Comparison of ENCODE assay signal across 13 cellular contexts in the genomic region with DNA sequence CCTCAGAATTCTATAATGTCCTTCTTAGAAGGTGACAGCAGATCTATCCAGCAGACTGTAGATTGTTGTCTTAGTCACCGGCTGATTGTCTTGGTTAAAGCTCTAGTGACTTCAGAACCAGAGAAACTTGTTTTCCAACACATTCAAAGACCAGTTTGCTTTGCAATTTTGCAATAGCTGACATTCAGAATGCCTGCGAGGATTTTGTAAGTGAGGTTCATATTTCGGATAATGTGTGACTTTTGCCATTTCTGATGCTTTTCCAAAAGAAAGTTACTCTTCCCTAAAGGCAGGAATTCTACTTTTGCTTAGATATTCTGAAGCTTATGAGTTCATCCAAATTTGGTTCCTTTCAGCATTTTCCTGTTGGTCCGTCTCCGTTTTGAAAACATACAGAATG. TPM values are rescaled to one million over a fixed set of nuclear protein-coding genes. Genes with fewer than 3 reads are reported as not detected.
DNase-seq lines count a peak whose midpoint lies in the region; ATAC-seq, FAIRE-seq and TF ChIP-seq lines count a peak whose summit lies in the region.
"Had no signal": no experiment of that assay in that cellular context is flagged by ENCODE, and none has a peak within 500 bp of the region (broad histone marks: within the 10 kb centered on the region; RNA-seq: fewer than 3 reads in every experiment).

No MANE protein-coding gene starts in this region.

- FAIRE-seq in HepG2 (lab: Jason Lieb, UNC) = no peak

- TF ChIP-seq CTCF in liver (IDR thresholded peaks at IDR 0.05; ENCODE audit: low read depth, low read length, missing input control) (no peak), HepG2 (CRISPR knock-in tag; IDR thresholded peaks at IDR 0.05) (no peak), esophagus muscularis mucosa (IDR thresholded peaks at IDR 0.05) (no peak), parathyroid adenoma (IDR thresholded peaks at IDR 0.05) (no peak)

- TF ChIP-seq RAD21 in liver (IDR thresholded peaks at IDR 0.05) (no peak), HepG2 (CRISPR knock-in tag; IDR thresholded peaks at IDR 0.05) (no peak)

- POLR2A ChIA-PET in HepG2 (lab: Yijun Ruan, JAX) = no interaction called here

- TF ChIP-seq EP300 in HepG2 (IDR thresholded peaks at IDR 0.05; ENCODE audit: low read depth in 2 of 2, low read length in 2 of 2) (no peak), HepG2 (CRISPR knock-in tag; IDR thresholded peaks at IDR 0.05; ENCODE audit: borderline replicate concordance) (no peak), esophagus muscularis mucosa (IDR thresholded peaks at IDR 0.05) (no peak)

- ATAC-seq in HepG2 = no peak
- ATAC-seq: stimulated activated naive CD8-positive, alpha-beta T cell treated with anti-CD3 and anti-CD28 coated beads, Interleukin-15, amount 100 ng/mL, for 72 hours had no signal

- no peaks in the 10 kb centered on the region for H4K20me1 ChIP-seq in HepG2 (ENCODE audit: insufficient read depth, low read length)

- peak overlapping the region; percentile 5 to 67 for H3K27ac ChIP-seq in liver (ENCODE audit: low read depth in 1 of 2, low read length in 2 of 2)
- no peak overlapping the region for H3K27ac ChIP-seq in HepG2 (ENCODE audit: extremely low read length, insufficient read depth, low read length)
- peak overlapping the region; percentile 44 to 61 (median 54) for H3K27ac ChIP-seq in esophagus muscularis mucosa (replicated peaks in 1 of 4)
- peak overlapping the region; percentile 82 for H3K27ac ChIP-seq in parathyroid adenoma

- H3K4me3 ChIP-seq in liver (ENCODE audit: low read depth in 1 of 3, low read length in 3 of 3) (no peak overlapping the region), HepG2 (replicated peaks in 1 of 3; ENCODE audit: insufficient read depth in 1 of 3, low read depth in 2 of 3, low read length in 3 of 3) (no peak overlapping the region), esophagus muscularis mucosa (no peak overlapping the region), parathyroid adenoma (ENCODE audit: low read depth, low read length) (peak overlapping the region; percentile 41)

- BruUV-seq in HepG2 (replicated peaks; lab: Mats Ljungman, UMichigan) = no TSS peak

- H3K9me3 ChIP-seq in liver (ENCODE audit: control insufficient read depth in 4 of 4, low read length in 3 of 4) (no peaks in the 10 kb centered on the region), HepG2 (ENCODE audit: low read length) (no peaks in the 10 kb centered on the region), esophagus muscularis mucosa (no peaks in the 10 kb centered on the region), parathyroid adenoma (ENCODE audit: control insufficient read depth, low read length) (no peaks in the 10 kb centered on the region)
- H3K9me3 ChIP-seq: BE2C had no signal

- H3K79me2 ChIP-seq in HepG2 (ENCODE audit: insufficient read depth, low read length) (no peaks in the 10 kb centered on the region), parathyroid adenoma (peaks cover 28% of the 10 kb centered on the region)

- H3K9ac ChIP-seq in liver (ENCODE audit: low read depth in 1 of 2, low read length in 2 of 2) (peak overlapping the region in 1 of 2 donors; percentile 19), HepG2 (ENCODE audit: insufficient read depth, low read depth, low read length) (no peak overlapping the region), parathyroid adenoma (no peak overlapping the region)

- H3K4me1 ChIP-seq in liver (ENCODE audit: control insufficient read depth in 4 of 4, insufficient read depth in 4 of 4, low read length in 3 of 4) (peaks cover 0 to 11% (median 5%) of the 10 kb centered on the region in 4 donors), HepG2 (ENCODE audit: insufficient read depth, low read length) (peaks cover 26% of the 10 kb centered on the region), esophagus muscularis mucosa (peaks cover 23 to 43% (median 26%) of the 10 kb centered on the region in 4 donors), parathyroid adenoma (peaks cover 51% of the 10 kb centered on the region)
- H3K4me1 ChIP-seq: BE2C had no signal

- H3K36me3 ChIP-seq in liver (ENCODE audit: control insufficient read depth in 4 of 4, insufficient read depth in 3 of 4, low read depth in 1 of 4, low read length in 3 of 4) = no peaks in the 10 kb centered on the region
- H3K36me3 ChIP-seq in HepG2 (replicated peaks in 1 of 2; ENCODE audit: control insufficient read depth in 1 of 2, insufficient read depth in 2 of 2, low read length in 2 of 2) = no peaks in the 10 kb centered on the region
- no peaks in the 10 kb centered on the region for H3K36me3 ChIP-seq in esophagus muscularis mucosa
- no peaks in the 10 kb centered on the region for H3K36me3 ChIP-seq in parathyroid adenoma (ENCODE audit: control insufficient read depth, insufficient read depth, low read length)
- H3K36me3 ChIP-seq: BE2C had no signal

- CTCF ChIA-PET in HepG2 (lab: Yijun Ruan, JAX; ENCODE audit: low intra/inter-chr PET ratio, low total read pairs) = no interaction called here

- 64% methylated on average over 5 of the region's 5 CpGs for WGBS in liver
- 8% methylated on average over 5 of the region's 5 CpGs for WGBS in HepG2 (ENCODE audit: low lambda C conversion rate)
- 65% methylated on average over 5 of the region's 5 CpGs for WGBS in esophagus muscularis mucosa

- H2AFZ ChIP-seq in HepG2 (ENCODE audit: low read length) (no peak overlapping the region), parathyroid adenoma (no peak overlapping the region)

- in situ Hi-C loops in HepG2 (cut with HindIII; ENCODE audit: extremely low pct_ligation_motif_present, low pct_unique_long_range_greater_than_20kb) = no loop called here

- intact Hi-C loops in HepG2 (cut with micrococcal nuclease; ENCODE audit: unreplicated experiment) = no loop called here
- intact Hi-C loops in esophagus muscularis mucosa (cut with DNase I) = no loop called here

- DNase-seq in HepG2 (ENCODE audit: low spot score) = no peak
- DNase-seq in esophagus muscularis mucosa (ENCODE audit: extremely low spot score) = no peak
- no peak for DNase-seq in NCI-H446 (lab: John Stamatoyannopoulos, UW)
- DNase-seq in amniotic stem cell (lab: John Stamatoyannopoulos, UW) = no peak
- DNase-seq in NK-92 treated with Interleukin-12 subunit alpha and Interleukin-12 subunit beta, amount 100 ng/mL, for 24 hours (lab: John Stamatoyannopoulos, UW) = no peak
- no peak for DNase-seq in central memory CD4-positive, alpha-beta T cell
- DNase-seq: BE2C; GOT3; NCI-H510A; stimulated activated CD4-positive, alpha-beta T cell treated with anti-CD3 and anti-CD28 coated beads, Interleukin-1b, Interleukin-23, amount 100 ng/mL, for 48 hours; stimulated activated naive CD8-positive, alpha-beta T cell treated with anti-CD3 and anti-CD28 coated beads, Interleukin-15, amount 100 ng/mL, for 72 hours had no signal

- no peak overlapping the region for H3K4me2 ChIP-seq in HepG2 (ENCODE audit: low read depth, low read length)
- peak overlapping the region; percentile 60 for H3K4me2 ChIP-seq in parathyroid adenoma (ENCODE audit: low read length)

- no peaks in the 10 kb centered on the region for H3K27me3 ChIP-seq in liver (ENCODE audit: control insufficient read depth in 4 of 4, insufficient read depth in 4 of 4, low read length in 3 of 4)
- H3K27me3 ChIP-seq in HepG2 (ENCODE audit: control insufficient read depth in 1 of 2, insufficient read depth in 2 of 2, low read length in 2 of 2) = peaks cover 0 to 1% of the 10 kb centered on the region in 2 experiments; a peak in 1 of 5 replicates
- H3K27me3 ChIP-seq in esophagus muscularis mucosa = no peaks in the 10 kb centered on the region
- H3K27me3 ChIP-seq in parathyroid adenoma (ENCODE audit: control insufficient read depth, insufficient read depth, low read length) = no peaks in the 10 kb centered on the region
- H3K27me3 ChIP-seq: BE2C had no signal

- TF ChIP-seq POLR2A in HepG2 (IDR thresholded peaks at IDR 0.05; ENCODE audit: insufficient read depth in 1 of 2, low read depth in 2 of 2, low read length in 2 of 2) (no peak), esophagus muscularis mucosa (IDR thresholded peaks at IDR 0.05; ENCODE audit: low read depth) (no peak)

RNA-seq across cellular contexts. Expression of a gene that starts 13.2 kb away (rescaled TPM):
- total RNA-seq in liver (10 to 100 TPM in 1 of 2 donors, 1 to 10 TPM in 1; 7.0 to 43.0 TPM), HepG2 (2016; rRNA removed; fragmentation: Illumina TruSeq; extraction: Trizol) (0.24 and 0.31 TPM in 2 replicates), esophagus muscularis mucosa (10 to 100 TPM in 3 of 4 donors, 1 to 10 TPM in 1; 5.0 to 13.4 (median 11.4) TPM)
- polyA plus RNA-seq in liver (10 to 100 TPM in 1 of 2 donors, 1 to 10 TPM in 1; 7.1 to 14.2 TPM), HepG2 (2011; rRNA removed) (0.77 and 0.97 TPM in 2 replicates)
- 0.18 and 0.40 TPM in 2 replicates for total RNA-seq in HepG2 (2016; cell fraction: cytosol; rRNA removed; fragmentation: Illumina TruSeq; extraction: Trizol; ENCODE audit: low read depth)
- 0.30 and 0.37 TPM in 2 replicates for total RNA-seq in HepG2 (2016; cell fraction: insoluble cytoplasmic fraction; rRNA removed; fragmentation: Illumina TruSeq; extraction: Trizol)
- 0.22 TPM in 1 of 2 replicates, not detected in the other for total RNA-seq in HepG2 (2016; cell fraction: membrane; rRNA removed; fragmentation: Illumina TruSeq; extraction: Trizol)
- 0.44 TPM in 1 of 2 replicates, not detected in the other for total RNA-seq in HepG2 (2016; cell fraction: nucleus; rRNA removed; fragmentation: Illumina TruSeq; extraction: Trizol)
- 0.38 and 0.83 TPM in 2 replicates for polyA plus RNA-seq in HepG2 (2011; cell fraction: cytosol; rRNA removed)
- 0.21 and 0.35 TPM in 2 replicates for polyA plus RNA-seq in HepG2 (2011; cell fraction: nucleus; rRNA removed)
- polyA plus RNA-seq in HepG2 (2012) = 0.31 and 0.39 TPM in 2 replicates
- not detected in 2 replicates for polyA plus RNA-seq in HepG2 (2016; cell fraction: cytosol; fragmentation: Illumina TruSeq; extraction: Trizol; ENCODE audit: low read depth)
- 0.26 and 0.46 TPM in 2 replicates for polyA plus RNA-seq in HepG2 (2016; cell fraction: insoluble cytoplasmic fraction; fragmentation: Illumina TruSeq; extraction: Trizol; ENCODE audit: low read depth)
- polyA plus RNA-seq in HepG2 (2016; cell fraction: membrane; fragmentation: Illumina TruSeq; extraction: Trizol; ENCODE audit: low read depth) = 0.13 TPM in 1 of 2 replicates, not detected in the other
- 0.60 and 1.7 TPM in 2 replicates for polyA plus RNA-seq in HepG2 (2016; cell fraction: nucleus; fragmentation: Illumina TruSeq; extraction: Trizol; ENCODE audit: insufficient read depth, low read depth)
- 0.56 and 17.3 TPM in 2 replicates for polyA minus RNA-seq in HepG2 (2011; rRNA and poly(A)+ RNA removed; ENCODE audit: low replicate concordance)
- polyA minus RNA-seq in HepG2 (2011; cell fraction: cytosol; rRNA and poly(A)+ RNA removed) = not detected in 2 replicates
- polyA minus RNA-seq in HepG2 (2011; cell fraction: nucleus; rRNA and poly(A)+ RNA removed) = 0.26 TPM in 1 of 2 replicates, not detected in the other

RNA-seq across cellular contexts. Expression of a gene that starts 21.4 kb away (rescaled TPM):
- total RNA-seq in liver (1 to 10 TPM; 2.7 to 3.0 TPM), HepG2 (2016; rRNA removed; fragmentation: Illumina TruSeq; extraction: Trizol) (not detected in 2 replicates), esophagus muscularis mucosa (100 to 1,000 TPM; 217 to 794 (median 445) TPM)
- polyA plus RNA-seq in liver (1 to 10 TPM; 9.7 to 10.0 TPM), HepG2 (2011; rRNA removed) (not detected in 2 replicates)
- not detected in 2 replicates for total RNA-seq in HepG2 (2016; cell fraction: cytosol; rRNA removed; fragmentation: Illumina TruSeq; extraction: Trizol; ENCODE audit: low read depth)
- not detected in 2 replicates for total RNA-seq in HepG2 (2016; cell fraction: insoluble cytoplasmic fraction; rRNA removed; fragmentation: Illumina TruSeq; extraction: Trizol)
- not detected in 2 replicates for total RNA-seq in HepG2 (2016; cell fraction: membrane; rRNA removed; fragmentation: Illumina TruSeq; extraction: Trizol)
- total RNA-seq in HepG2 (2016; cell fraction: nucleus; rRNA removed; fragmentation: Illumina TruSeq; extraction: Trizol) = not detected in 2 replicates
- polyA plus RNA-seq in HepG2 (2011; cell fraction: cytosol; rRNA removed) = not detected in 2 replicates
- not detected in 2 replicates for polyA plus RNA-seq in HepG2 (2011; cell fraction: nucleus; rRNA removed)
- not detected in 2 replicates for polyA plus RNA-seq in HepG2 (2012)
- not detected in 2 replicates for polyA plus RNA-seq in HepG2 (2016; cell fraction: cytosol; fragmentation: Illumina TruSeq; extraction: Trizol; ENCODE audit: low read depth)
- not detected in 2 replicates for polyA plus RNA-seq in HepG2 (2016; cell fraction: insoluble cytoplasmic fraction; fragmentation: Illumina TruSeq; extraction: Trizol; ENCODE audit: low read depth)
- polyA plus RNA-seq in HepG2 (2016; cell fraction: membrane; fragmentation: Illumina TruSeq; extraction: Trizol; ENCODE audit: low read depth) = not detected in 2 replicates
- polyA plus RNA-seq in HepG2 (2016; cell fraction: nucleus; fragmentation: Illumina TruSeq; extraction: Trizol; ENCODE audit: insufficient read depth, low read depth) = not detected in 2 replicates
- polyA minus RNA-seq in HepG2 (2011; rRNA and poly(A)+ RNA removed; ENCODE audit: low replicate concordance) = not detected in 2 replicates
- not detected in 2 replicates for polyA minus RNA-seq in HepG2 (2011; cell fraction: cytosol; rRNA and poly(A)+ RNA removed)
- not detected in 2 replicates for polyA minus RNA-seq in HepG2 (2011; cell fraction: nucleus; rRNA and poly(A)+ RNA removed)

RNA-seq across cellular contexts. Expression of a gene that starts 26.5 kb away (rescaled TPM):
- total RNA-seq in liver (1 to 10 TPM in 1 of 2 donors, not detected in 1; 1.6 TPM), HepG2 (2016; rRNA removed; fragmentation: Illumina TruSeq; extraction: Trizol) (2.8 and 3.3 TPM in 2 replicates), esophagus muscularis mucosa (1 to 10 TPM; 7.8 to 8.6 (median 8.1) TPM)
- polyA plus RNA-seq in liver (under 1 TPM in 1 of 2 donors, not detected in 1; 0.36 TPM), HepG2 (2011; rRNA removed) (2.5 and 3.2 TPM in 2 replicates)
- total RNA-seq in HepG2 (2016; cell fraction: cytosol; rRNA removed; fragmentation: Illumina TruSeq; extraction: Trizol; ENCODE audit: low read depth) = 6.4 and 6.6 TPM in 2 replicates
- total RNA-seq in HepG2 (2016; cell fraction: insoluble cytoplasmic fraction; rRNA removed; fragmentation: Illumina TruSeq; extraction: Trizol) = 2.5 and 4.8 TPM in 2 replicates
- 4.6 and 6.3 TPM in 2 replicates for total RNA-seq in HepG2 (2016; cell fraction: membrane; rRNA removed; fragmentation: Illumina TruSeq; extraction: Trizol)
- 3.4 and 3.9 TPM in 2 replicates for total RNA-seq in HepG2 (2016; cell fraction: nucleus; rRNA removed; fragmentation: Illumina TruSeq; extraction: Trizol)
- polyA plus RNA-seq in HepG2 (2011; cell fraction: cytosol; rRNA removed) = 4.3 and 4.5 TPM in 2 replicates
- polyA plus RNA-seq in HepG2 (2011; cell fraction: nucleus; rRNA removed) = 1.1 and 1.5 TPM in 2 replicates
- polyA plus RNA-seq in HepG2 (2012) = 1.5 and 3.1 TPM in 2 replicates
- 7.0 and 8.9 TPM in 2 replicates for polyA plus RNA-seq in HepG2 (2016; cell fraction: cytosol; fragmentation: Illumina TruSeq; extraction: Trizol; ENCODE audit: low read depth)
- 3.1 and 5.6 TPM in 2 replicates for polyA plus RNA-seq in HepG2 (2016; cell fraction: insoluble cytoplasmic fraction; fragmentation: Illumina TruSeq; extraction: Trizol; ENCODE audit: low read depth)
- 4.1 and 4.8 TPM in 2 replicates for polyA plus RNA-seq in HepG2 (2016; cell fraction: membrane; fragmentation: Illumina TruSeq; extraction: Trizol; ENCODE audit: low read depth)
- polyA plus RNA-seq in HepG2 (2016; cell fraction: nucleus; fragmentation: Illumina TruSeq; extraction: Trizol; ENCODE audit: insufficient read depth, low read depth) = 2.8 TPM in 1 of 2 replicates, not detected in the other
- 14.8 TPM in 1 of 2 replicates, not detected in the other for polyA minus RNA-seq in HepG2 (2011; rRNA and poly(A)+ RNA removed; ENCODE audit: low replicate concordance)
- not detected in 2 replicates for polyA minus RNA-seq in HepG2 (2011; cell fraction: cytosol; rRNA and poly(A)+ RNA removed)
- polyA minus RNA-seq in HepG2 (2011; cell fraction: nucleus; rRNA and poly(A)+ RNA removed) = 1.2 TPM in 1 of 2 replicates, not detected in the other

RNA-seq across cellular contexts. Expression of a gene that starts 38.2 kb away (rescaled TPM):
- total RNA-seq in liver (10 to 100 TPM; 34.1 to 42.8 TPM), HepG2 (2016; rRNA removed; fragmentation: Illumina TruSeq; extraction: Trizol) (22.1 and 41.4 TPM in 2 replicates), esophagus muscularis mucosa (10 to 100 TPM; 10.8 to 26.5 (median 21.5) TPM)
- polyA plus RNA-seq in liver (10 to 100 TPM; 43.0 to 74.1 TPM), HepG2 (2011; rRNA removed) (85.2 and 95.6 TPM in 2 replicates)
- total RNA-seq in HepG2 (2016; cell fraction: cytosol; rRNA removed; fragmentation: Illumina TruSeq; extraction: Trizol; ENCODE audit: low read depth) = 12.1 and 13.3 TPM in 2 replicates
- total RNA-seq in HepG2 (2016; cell fraction: insoluble cytoplasmic fraction; rRNA removed; fragmentation: Illumina TruSeq; extraction: Trizol) = 22.4 and 41.9 TPM in 2 replicates
- total RNA-seq in HepG2 (2016; cell fraction: membrane; rRNA removed; fragmentation: Illumina TruSeq; extraction: Trizol) = 14.7 and 18.6 TPM in 2 replicates
- total RNA-seq in HepG2 (2016; cell fraction: nucleus; rRNA removed; fragmentation: Illumina TruSeq; extraction: Trizol) = 27.0 and 34.8 TPM in 2 replicates
- polyA plus RNA-seq in HepG2 (2011; cell fraction: cytosol; rRNA removed) = 78.6 and 141 TPM in 2 replicates
- 73.7 and 97.1 TPM in 2 replicates for polyA plus RNA-seq in HepG2 (2011; cell fraction: nucleus; rRNA removed)
- 33.8 and 38.8 TPM in 2 replicates for polyA plus RNA-seq in HepG2 (2012)
- polyA plus RNA-seq in HepG2 (2016; cell fraction: cytosol; fragmentation: Illumina TruSeq; extraction: Trizol; ENCODE audit: low read depth) = 19.2 and 22.6 TPM in 2 replicates
- polyA plus RNA-seq in HepG2 (2016; cell fraction: insoluble cytoplasmic fraction; fragmentation: Illumina TruSeq; extraction: Trizol; ENCODE audit: low read depth) = 24.5 and 27.8 TPM in 2 replicates
- 17.9 and 18.5 TPM in 2 replicates for polyA plus RNA-seq in HepG2 (2016; cell fraction: membrane; fragmentation: Illumina TruSeq; extraction: Trizol; ENCODE audit: low read depth)
- 58.4 and 61.4 TPM in 2 replicates for polyA plus RNA-seq in HepG2 (2016; cell fraction: nucleus; fragmentation: Illumina TruSeq; extraction: Trizol; ENCODE audit: insufficient read depth, low read depth)
- polyA minus RNA-seq in HepG2 (2011; rRNA and poly(A)+ RNA removed; ENCODE audit: low replicate concordance) = 67.3 and 95.2 TPM in 2 replicates
- 29.1 and 32.2 TPM in 2 replicates for polyA minus RNA-seq in HepG2 (2011; cell fraction: cytosol; rRNA and poly(A)+ RNA removed)
- polyA minus RNA-seq in HepG2 (2011; cell fraction: nucleus; rRNA and poly(A)+ RNA removed) = 7.9 and 10.6 TPM in 2 replicates

RNA-seq across cellular contexts. Expression of a gene that starts 42.1 kb away (rescaled TPM):
- total RNA-seq in liver (1 to 10 TPM; 3.0 to 4.6 TPM), HepG2 (2016; rRNA removed; fragmentation: Illumina TruSeq; extraction: Trizol) (not detected in 2 replicates), esophagus muscularis mucosa (10 to 100 TPM in 1 of 4 donors, 1 to 10 TPM in 3; 2.3 to 13.0 (median 4.2) TPM)
- polyA plus RNA-seq in liver (1 to 10 TPM; 1.2 to 2.5 TPM), HepG2 (2011; rRNA removed) (0.03 TPM in 2 replicates)
- total RNA-seq in HepG2 (2016; cell fraction: cytosol; rRNA removed; fragmentation: Illumina TruSeq; extraction: Trizol; ENCODE audit: low read depth) = 0.10 TPM in 1 of 2 replicates, not detected in the other
- 0.02 TPM in 1 of 2 replicates, not detected in the other for total RNA-seq in HepG2 (2016; cell fraction: insoluble cytoplasmic fraction; rRNA removed; fragmentation: Illumina TruSeq; extraction: Trizol)
- not detected in 2 replicates for total RNA-seq in HepG2 (2016; cell fraction: membrane; rRNA removed; fragmentation: Illumina TruSeq; extraction: Trizol)
- total RNA-seq in HepG2 (2016; cell fraction: nucleus; rRNA removed; fragmentation: Illumina TruSeq; extraction: Trizol) = 0.09 TPM in 1 of 2 replicates, not detected in the other
- polyA plus RNA-seq in HepG2 (2011; cell fraction: cytosol; rRNA removed) = 0.01 and 0.04 TPM in 2 replicates
- 0.02 TPM in 1 of 2 replicates, not detected in the other for polyA plus RNA-seq in HepG2 (2011; cell fraction: nucleus; rRNA removed)
- 0.04 TPM in 2 replicates for polyA plus RNA-seq in HepG2 (2012)
- 0.01 TPM in 1 of 2 replicates, not detected in the other for polyA plus RNA-seq in HepG2 (2016; cell fraction: cytosol; fragmentation: Illumina TruSeq; extraction: Trizol; ENCODE audit: low read depth)
- not detected in 2 replicates for polyA plus RNA-seq in HepG2 (2016; cell fraction: insoluble cytoplasmic fraction; fragmentation: Illumina TruSeq; extraction: Trizol; ENCODE audit: low read depth)
- polyA plus RNA-seq in HepG2 (2016; cell fraction: membrane; fragmentation: Illumina TruSeq; extraction: Trizol; ENCODE audit: low read depth) = not detected in 2 replicates
- 0.12 TPM in 1 of 2 replicates, not detected in the other for polyA plus RNA-seq in HepG2 (2016; cell fraction: nucleus; fragmentation: Illumina TruSeq; extraction: Trizol; ENCODE audit: insufficient read depth, low read depth)
- 0.07 and 0.12 TPM in 2 replicates for polyA minus RNA-seq in HepG2 (2011; rRNA and poly(A)+ RNA removed; ENCODE audit: low replicate concordance)
- not detected in 2 replicates for polyA minus RNA-seq in HepG2 (2011; cell fraction: cytosol; rRNA and poly(A)+ RNA removed)
- polyA minus RNA-seq in HepG2 (2011; cell fraction: nucleus; rRNA and poly(A)+ RNA removed) = not detected in 2 replicates

Comparison
In these comparisons a context has a peak if more than half of its experiments do, and no peak if none do; other contexts are left out.
1. RNA of a gene that starts 21.4 kb away (total RNA-seq): 217 to 794 TPM in esophagus muscularis mucosa; 2.7 to 3.0 TPM in liver and not detected in HepG2; every median in the first group is over 10 times any median in the second.